In genomic region chr4:1520795-1521576, GRCh38 we compare ENCODE assay signal across 8 cellular contexts.
DNase-seq lines count a peak whose midpoint lies in the region; ATAC-seq and TF ChIP-seq lines count a peak whose summit lies in the region.
"Not testable (repeated sequence)": the region's sequence is repeated elsewhere in the genome, so short reads cannot be mapped to it uniquely, and the experiment has no call there.

No MANE protein-coding gene starts in this region.

- H3K9me3 ChIP-seq in aorta (ENCODE audit: control insufficient read depth, low read length) = not testable (repeated sequence)

- peak; percentile 5 for DNase-seq in G401 (ENCODE audit: low spot score)
- DNase-seq in NCI-H82 (lab: John Stamatoyannopoulos, UW) = peak; percentile 81
- DNase-seq in activated B cell treated with CpG ODN at 0.5 μM for 24 hours; memory B cell (ENCODE audit: low spot score in 2 of 2); sciatic nerve (ENCODE audit: low spot score): not testable (repeated sequence)
- DNase-seq in astrocyte of the hippocampus (ENCODE audit: low read depth, low spot score) = peak; percentile 57
- peak; percentile 63 for DNase-seq in glutamatergic neuron
- DNase-seq in aorta = peak; percentile 37 to 70

- CTCF ChIA-PET in activated B cell treated with CpG ODN at 0.5 μM for 24 hours (lab: Charles Lee) = not testable (repeated sequence)

- H3K36me3 ChIP-seq in aorta (ENCODE audit: control insufficient read depth in 1 of 2, insufficient read depth in 2 of 2, low read length in 1 of 2) = not testable (repeated sequence)

- intact Hi-C loops in activated B cell treated with CpG ODN at 0.5 μM for 24 hours (cut with micrococcal nuclease); sciatic nerve (cut with DNase I); aorta (cut with DNase I): not testable (repeated sequence)

- H3K4me3 ChIP-seq in aorta (ENCODE audit: low read length in 2 of 2) = not testable (repeated sequence)

- not testable (repeated sequence) for H3K27me3 ChIP-seq in aorta (ENCODE audit: control insufficient read depth in 1 of 2, insufficient read depth in 2 of 2, low read length in 1 of 2)

- not testable (repeated sequence) for H3K4me1 Mint-ChIP-seq in activated B cell treated with CpG ODN at 0.5 μM for 24 hours; glutamatergic neuron (ENCODE audit: low read depth, unreplicated experiment); memory B cell

- 2 to 23% methylated on average over 37 to 67 of the region's 79 CpGs for WGBS in aorta, 2 donors

- H3K4me1 ChIP-seq in aorta (ENCODE audit: control insufficient read depth in 1 of 2, insufficient read depth in 2 of 2, low read length in 2 of 2) = not testable (repeated sequence)

- not testable (repeated sequence) for H3K9me3 Mint-ChIP-seq in activated B cell treated with CpG ODN at 0.5 μM for 24 hours; glutamatergic neuron (ENCODE audit: unreplicated experiment); memory B cell

- not testable (repeated sequence) for ATAC-seq in activated B cell treated with CpG ODN at 0.5 μM for 24 hours (ENCODE audit: low read depth); aorta (ENCODE audit: low FRiP score)
- peak; percentile 42 for ATAC-seq in memory B cell (ENCODE audit: low read depth)
- ATAC-seq in sciatic nerve = peak; percentile 58

- H3K27ac ChIP-seq in aorta (ENCODE audit: low read depth in 1 of 2, low read length in 2 of 2) = not testable (repeated sequence)

- peaks cover 45% of the 10 kb centered on the region for H3K27me3 Mint-ChIP-seq in activated B cell treated with CpG ODN at 0.5 μM for 24 hours
- H3K27me3 Mint-ChIP-seq in glutamatergic neuron (ENCODE audit: unreplicated experiment) = not testable (repeated sequence)
- H3K27me3 Mint-ChIP-seq in memory B cell = peaks cover 19% of the 10 kb centered on the region

- peak overlapping the region; percentile 53 for H3K4me3 Mint-ChIP-seq in activated B cell treated with CpG ODN at 0.5 μM for 24 hours
- peak overlapping the region; percentile 18 for H3K4me3 Mint-ChIP-seq in glutamatergic neuron (ENCODE audit: unreplicated experiment)
- peak overlapping the region; percentile 51 for H3K4me3 Mint-ChIP-seq in memory B cell

- POLR2A ChIA-PET in activated B cell treated with CpG ODN at 0.5 μM for 24 hours (lab: Charles Lee) = not testable (repeated sequence)

- not testable (repeated sequence) for H3K36me3 Mint-ChIP-seq in activated B cell treated with CpG ODN at 0.5 μM for 24 hours (ENCODE audit: low read depth); glutamatergic neuron (ENCODE audit: unreplicated experiment)
- H3K36me3 Mint-ChIP-seq in memory B cell = peaks cover 11% of the 10 kb centered on the region

- not testable (repeated sequence) for H3K27ac Mint-ChIP-seq in activated B cell treated with CpG ODN at 0.5 μM for 24 hours; glutamatergic neuron (ENCODE audit: unreplicated experiment); memory B cell

- in situ Hi-C loops in G401 (cut with HindIII; ENCODE audit: low sequenced_read_pairs) = not testable (repeated sequence)

- not testable (repeated sequence) for TF ChIP-seq CTCF in activated B cell treated with CpG ODN at 0.5 μM for 24 hours (IDR thresholded peaks at IDR 0.05); glutamatergic neuron (IDR thresholded peaks at IDR 0.05; ENCODE audit: partially characterized antibody, unreplicated experiment)
